In genomic region chr1:3856923-3857790, GRCh38 we compare ENCODE assay signal across 8 cellular contexts. TPM values are rescaled to one million over a fixed set of nuclear protein-coding genes. Genes with fewer than 3 reads are reported as not detected.
DNase-seq lines count a peak whose midpoint lies in the region; TF ChIP-seq lines count a peak whose summit lies in the region.

Gene CEP104, minus strand, starts transcription at chr1:3857211. Its CDS starts 4,804 bp downstream, at chr1:3852407.
Gene DFFB, plus strand, starts transcription at chr1:3857476. Its CDS starts 128 bp downstream, at chr1:3857604.

- H3K36me3 ChIP-seq in neural cell (ENCODE audit: insufficient read depth, low read length), result no peaks in the 10 kb centered on the region
- H3K36me3 ChIP-seq in stomach, result peaks cover 0 to 21% (median 4%) of the 10 kb centered on the region in 4 donors

- peaks cover 19% of the 10 kb centered on the region for H3K79me2 ChIP-seq in neural cell (replicated peaks; ENCODE audit: insufficient read depth, low read length)

- H3K27me3 ChIP-seq in neural cell (ENCODE audit: insufficient read depth, low read depth, low read length), result no peaks in the 10 kb centered on the region
- no peaks in the 10 kb centered on the region for H3K27me3 ChIP-seq in stomach

- H3K9me2 ChIP-seq in neural cell (ENCODE audit: insufficient read depth, low read length), result no peaks in the 10 kb centered on the region

- peaks cover 23 to 42% (median 36%) of the 10 kb centered on the region in 4 donors for H3K4me1 ChIP-seq in stomach

- WGBS in stomach, 5 donors, result 0 to 1% (median 0%) methylated on average over 29 to 71 of the region's 73 CpGs

- TF ChIP-seq EP300 in neural cell (conservative IDR thresholded peaks at IDR 0.05; ENCODE audit: poor library complexity, severe bottlenecking), result peak; percentile 16
- TF ChIP-seq EP300 in stomach (IDR thresholded peaks at IDR 0.05), result no peak

- no peaks in the 10 kb centered on the region for H3F3A ChIP-seq in neural cell (ENCODE audit: insufficient read depth, low read length, poor library complexity, severe bottlenecking)

- intact Hi-C loops in stomach (cut with DNase I; ENCODE audit: low total_unique reads), result no loop called here

- DNase-seq in ELF-1 (ENCODE audit: low read depth, low spot score) (peak; percentile 99), GOT3 (lab: John Stamatoyannopoulos, UW) (peak; percentile 72), SHP77 (lab: John Stamatoyannopoulos, UW) (peak; percentile 98 to 99), fibroblast of villous mesenchyme (ENCODE audit: low read depth) (peak; percentile 81), stomach (peak; percentile 98)
- peak; percentile 99 for DNase-seq in activated effector memory CD4-positive, alpha-beta T cell treated with anti-CD3 and anti-CD28 coated beads, Interleukin-2, amount 50 U/mL, for 16 hours

- H3K27ac ChIP-seq in neural cell (ENCODE audit: low read length) (peak within 1 kb of the TSS; percentile 44), stomach (peak within 1 kb of the TSS; percentile 84 to 90 (median 88))

- no peaks in the 10 kb centered on the region for H4K20me1 ChIP-seq in neural cell (ENCODE audit: insufficient read depth)

- TF ChIP-seq POLR2A in stomach (IDR thresholded peaks at IDR 0.05), result peak in 1 of 4 donors; percentile 32

- TF ChIP-seq CTCF in LNCAP (IDR thresholded peaks at IDR 0.05) (peak; percentile 56), fibroblast of villous mesenchyme (IDR thresholded peaks at IDR 0.05; ENCODE audit: insufficient read depth, low read depth, low read length) (no peak), neural cell (IDR thresholded peaks at IDR 0.05; ENCODE audit: poor library complexity, severe bottlenecking) (peak; percentile 81), stomach (IDR thresholded peaks at IDR 0.05) (peak in 3 of 7 experiments; percentile 6 to 53 (median 22))

- peak within 1 kb of the TSS; percentile 73 for H3K9ac ChIP-seq in neural cell (ENCODE audit: low read length)

- H3K4me3 ChIP-seq in fibroblast of villous mesenchyme (ENCODE audit: low read depth, low read length), result peak within 1 kb of the TSS; percentile 97
- H3K4me3 ChIP-seq in neural cell (ENCODE audit: low read length), result peak within 1 kb of the TSS; percentile 92
- H3K4me3 ChIP-seq in stomach, result peak within 1 kb of the TSS; percentile 86 to 95 (median 91)

- no peaks in the 10 kb centered on the region for H3K9me3 ChIP-seq in neural cell (ENCODE audit: low read length)
- no peaks in the 10 kb centered on the region for H3K9me3 ChIP-seq in stomach

- H2AFZ ChIP-seq in neural cell (ENCODE audit: low read depth, low read length), result peak within 1 kb of the TSS; percentile 62

- H3K4me2 ChIP-seq in neural cell (ENCODE audit: low read length), result peak within 1 kb of the TSS; percentile 84

- peak; percentile 77 for TF ChIP-seq RAD21 in neural cell (conservative IDR thresholded peaks at IDR 0.05)

TF ChIP-seq in neural cell, 6 proteins besides CTCF, POLR2A, EP300 and RAD21:
- TF ChIP-seq POLR2AphosphoS5 (IDR thresholded peaks at IDR 0.05), result peak; percentile 89
- peak; percentile 85 for TF ChIP-seq SMC3 (conservative IDR thresholded peaks at IDR 0.05; ENCODE audit: poor library complexity)
- TF ChIP-seq EZH2 (IDR thresholded peaks at IDR 0.05; ENCODE audit: borderline replicate concordance, insufficient read depth, low read length, poor library complexity, severe bottlenecking), result no peak
- TF ChIP-seq TAF1 (IDR thresholded peaks at IDR 0.05; ENCODE audit: low read depth), result peak; percentile 69
- TF ChIP-seq MXI1 (conservative IDR thresholded peaks at IDR 0.05; ENCODE audit: poor library complexity, severe bottlenecking), result peak; percentile 79
- peak; percentile 20 for TF ChIP-seq REST (IDR thresholded peaks at IDR 0.05; ENCODE audit: borderline replicate concordance)

RNA-seq across cellular contexts. Expression of gene CEP104, which starts in this region (rescaled TPM):
- total RNA-seq in fibroblast of villous mesenchyme (28.1 and 31.6 TPM in 2 replicates), stomach (100 to 1,000 TPM in 1 of 5 donors, 10 to 100 TPM in 4; 26.6 to 128 (median 35.5) TPM)
- polyA plus RNA-seq in neural cell (8.1 and 21.5 TPM in 2 replicates), stomach (10 to 100 TPM in 1 of 3 donors, 1 to 10 TPM in 2; 7.0 to 11.7 (median 9.6) TPM)
- 20.7 and 22.3 TPM in 2 replicates for polyA minus RNA-seq in neural cell

RNA-seq across cellular contexts. Expression of gene DFFB, which starts in this region (rescaled TPM):
- total RNA-seq in fibroblast of villous mesenchyme (4.7 and 6.8 TPM in 2 replicates), stomach (1 to 10 TPM; 1.2 to 9.3 (median 5.0) TPM)
- polyA plus RNA-seq in neural cell (20.2 and 21.0 TPM in 2 replicates), stomach (1 to 10 TPM; 3.7 to 5.2 (median 4.6) TPM)
- 10.0 and 11.0 TPM in 2 replicates for polyA minus RNA-seq in neural cell

Comparison
In these comparisons a context has a peak if more than half of its experiments do, and no peak if none do; other contexts are left out.
1. Peak in every context shown above with its lines: DNase-seq, H3K4me3 ChIP-seq and H3K27ac ChIP-seq.